10 cellular contexts compared by ENCODE assay signal in genomic region chr1:214558002-214558770, GRCh38. TPM values are rescaled to one million over a fixed set of nuclear protein-coding genes. Genes with fewer than 3 reads are reported as not detected.
DNase-seq lines count a peak whose midpoint lies in the region; ATAC-seq and TF ChIP-seq lines count a peak whose summit lies in the region.
"Had no signal": no experiment of that assay in that cellular context is flagged by ENCODE, and none has a peak within 500 bp of the region (broad histone marks: within the 10 kb centered on the region; RNA-seq: fewer than 3 reads in every experiment).

No MANE protein-coding gene starts in this region.

- H3K79me2 ChIP-seq in ACC112 (ENCODE audit: control insufficient read depth, insufficient read depth, low read length, unreplicated experiment), result no peaks in the 10 kb centered on the region

- H3K36me3 Mint-ChIP-seq in natural killer cell, result no peaks in the 10 kb centered on the region

- DNase-seq in NB4 (ENCODE audit: low read depth) (peak; percentile 74), fibroblast of peridontal ligament (ENCODE audit: extremely low read depth) (peak; percentile 74), natural killer cell (no peak), hypothalamus (lab: John Stamatoyannopoulos, UW) (no peak)
- no peak for DNase-seq in stimulated activated CD4-positive, alpha-beta T cell treated with anti-CD3 and anti-CD28 coated beads, Interleukin-1b, Interleukin-23, amount 100 ng/mL, for 48 hours
- DNase-seq: NCI-H510A, nucleus accumbens had no signal

- H3K9me3 Mint-ChIP-seq in natural killer cell, result no peaks in the 10 kb centered on the region

- no peak for TF ChIP-seq CTCF in NB4 (IDR thresholded peaks at IDR 0.05; ENCODE audit: low read depth, low read length)
- TF ChIP-seq CTCF in natural killer cell (IDR thresholded peaks at IDR 0.05), result no peak

- H3K4me3 ChIP-seq in ACC112 (ENCODE audit: low read depth, low read length) (no peak overlapping the region), NB4 (ENCODE audit: low read depth, low read length) (no peak overlapping the region)

- peak overlapping the region; percentile 68 for H2AFZ ChIP-seq in ACC112 (ENCODE audit: low read length, unreplicated experiment)

- H3K27me3 Mint-ChIP-seq in natural killer cell (ENCODE audit: low read depth in 2 of 2), result peaks cover 21 to 43% of the 10 kb centered on the region in 2 donors

- H3K4me1 ChIP-seq in ACC112 (ENCODE audit: control insufficient read depth, insufficient read depth, low read length, unreplicated experiment), result peaks cover 25% of the 10 kb centered on the region

- ATAC-seq in GM21423 (IDR thresholded peaks at IDR 0.05; ENCODE audit: unreplicated experiment), result peak; percentile 61
- ATAC-seq in HG03135 (IDR thresholded peaks at IDR 0.05; ENCODE audit: unreplicated experiment), result no peak
- no peak for ATAC-seq in natural killer cell

- H3K27ac ChIP-seq in ACC112 (ENCODE audit: low read depth, low read length), result peak overlapping the region; percentile 46

- H3K27me3 ChIP-seq in ACC112 (ENCODE audit: insufficient read depth, low read length), result no peaks in the 10 kb centered on the region

- H3K36me3 ChIP-seq in ACC112 (ENCODE audit: insufficient read depth, low read length), result no peaks in the 10 kb centered on the region

- H3K27ac Mint-ChIP-seq in natural killer cell, result no peak overlapping the region

- no peaks in the 10 kb centered on the region for H3K4me1 Mint-ChIP-seq in natural killer cell

- intact Hi-C loops in natural killer cell (cut with micrococcal nuclease), result no loop called here

- no peak overlapping the region for H3K4me3 Mint-ChIP-seq in natural killer cell

- TF ChIP-seq POLR2A in NB4 (IDR thresholded peaks at IDR 0.05; ENCODE audit: extremely low read depth, insufficient read length), result no peak

RNA-seq across cellular contexts. Expression of gene PTPN14, which starts 6.8 kb away (rescaled TPM):
- total RNA-seq in natural killer cell, result under 1 TPM in 1 of 3 donors, not detected in 2; 0.02 TPM

RNA-seq across cellular contexts. Expression of gene CENPF, which starts 44.8 kb away (rescaled TPM):
- 1 to 10 TPM; 3.8 to 6.6 (median 4.0) TPM for total RNA-seq in natural killer cell

Comparison
In these comparisons a context has a peak if more than half of its experiments do, and no peak if none do; other contexts are left out.
1. DNase-seq: peak in NB4 (single experiment) and fibroblast of peridontal ligament (single experiment); none in natural killer cell (single experiment), stimulated activated CD4-positive, alpha-beta T cell treated with anti-CD3 and anti-CD28 coated beads, Interleukin-1b, Interleukin-23, amount 100 ng/mL, for 48 hours (single experiment) and hypothalamus (0 of 51).